ENCODE assay signal across 16 cellular contexts in genomic region chr2:106142683-106143082, GRCh38. TPM values are rescaled to one million over a fixed set of nuclear protein-coding genes. Genes with fewer than 3 reads are reported as not detected.
A peak's percentile ranks its signal among the peaks of the same experiment; 100 is the strongest.
DNase-seq lines count a peak whose midpoint lies in the region; ATAC-seq and TF ChIP-seq lines count a peak whose summit lies in the region.
"Had no signal": no experiment of that assay in that cellular context is flagged by ENCODE, and none has a peak within 500 bp of the region (broad histone marks: within the 10 kb centered on the region; RNA-seq: fewer than 3 reads in every experiment).

No MANE protein-coding gene starts in this region.

- peaks cover 83% of the 10 kb centered on the region for H3K4me1 Mint-ChIP-seq in activated CD8-positive, alpha-beta T cell treated with anti-CD3 and anti-CD28 coated beads, Interleukin-2, amount 10 ng/mL, durations not matched to agents 7 days and 5 days (ENCODE audit: low read depth)

- no peaks in the 10 kb centered on the region for H3K9me3 Mint-ChIP-seq in activated CD8-positive, alpha-beta T cell treated with anti-CD3 and anti-CD28 coated beads, Interleukin-2, amount 10 ng/mL, durations not matched to agents 7 days and 5 days (ENCODE audit: insufficient read depth)
- H3K9me3 Mint-ChIP-seq: activated B cell treated with CpG ODN at 0.5 μM for 24 hours, H9 had no signal

- H3K4me3 Mint-ChIP-seq in activated CD8-positive, alpha-beta T cell treated with anti-CD3 and anti-CD28 coated beads, Interleukin-2, amount 10 ng/mL, durations not matched to agents 7 days and 5 days = no peak overlapping the region
- H3K4me3 Mint-ChIP-seq: activated B cell treated with CpG ODN at 0.5 μM for 24 hours, B cell, H9, nephron progenitor cell had no signal

- POLR2A ChIA-PET in activated CD8-positive, alpha-beta T cell treated with anti-CD3 and anti-CD28 coated beads, Interleukin-2, amount 10 ng/mL, durations not matched to agents 7 days and 5 days (lab: Charles Lee) = interaction anchor here (0.8 to 1.0 kb wide), 2 partner anchors 17 to 50 kb away, joined by 3 to 4 read pairs; no protein-coding TSS in a partner anchor

- peak; percentile 12 for DNase-seq in stimulated activated naive CD4-positive, alpha-beta T cell treated with Interleukin-2 at 50 U/mL for 16 hours (lab: John Stamatoyannopoulos, UW)
- no peak for DNase-seq in stimulated activated naive CD4-positive, alpha-beta T cell (lab: John Stamatoyannopoulos, UW)
- no peak for DNase-seq in activated CD8-positive, alpha-beta T cell treated with anti-CD3 and anti-CD28 coated beads, Interleukin-2, amount 10 ng/mL, durations not matched to agents 7 days and 5 days
- DNase-seq in fibroblast of mammary gland (ENCODE audit: low read depth) = peak; percentile 56
- DNase-seq in SW480 (ENCODE audit: low spot score) = no peak
- DNase-seq in OCI-M2 (lab: John Stamatoyannopoulos, UW; ENCODE audit: unreplicated experiment) = no peak
- DNase-seq: activated B cell treated with CpG ODN at 0.5 μM for 24 hours, DMS153, H9, NCI-H1436, nephron progenitor cell had no signal

- peak overlapping the region; percentile 35 for H3K27ac Mint-ChIP-seq in activated CD8-positive, alpha-beta T cell treated with anti-CD3 and anti-CD28 coated beads, Interleukin-2, amount 10 ng/mL, durations not matched to agents 7 days and 5 days
- H3K27ac Mint-ChIP-seq: activated B cell treated with CpG ODN at 0.5 μM for 24 hours, B cell, nephron progenitor cell had no signal

- H3K36me3 Mint-ChIP-seq in activated CD8-positive, alpha-beta T cell treated with anti-CD3 and anti-CD28 coated beads, Interleukin-2, amount 10 ng/mL, durations not matched to agents 7 days and 5 days (ENCODE audit: low read depth) = peaks cover 81% of the 10 kb centered on the region

- ATAC-seq in activated CD8-positive, alpha-beta T cell treated with anti-CD3 and anti-CD28 coated beads, Interleukin-2, amount 10 ng/mL, durations not matched to agents 7 days and 5 days = no peak
- ATAC-seq in GM19023 (IDR thresholded peaks at IDR 0.05; ENCODE audit: unreplicated experiment) (no peak), HG02623 (IDR thresholded peaks at IDR 0.05; ENCODE audit: unreplicated experiment) (no peak)

- CTCF ChIA-PET in activated CD8-positive, alpha-beta T cell treated with anti-CD3 and anti-CD28 coated beads, Interleukin-2, amount 10 ng/mL, durations not matched to agents 7 days and 5 days (lab: Charles Lee) = no interaction called here

- no peak for TF ChIP-seq CTCF in fibroblast of mammary gland (conservative IDR thresholded peaks at IDR 0.05; ENCODE audit: control insufficient read depth, insufficient read depth, low read depth, low read length)

- no peaks in the 10 kb centered on the region for H3K27me3 Mint-ChIP-seq in activated CD8-positive, alpha-beta T cell treated with anti-CD3 and anti-CD28 coated beads, Interleukin-2, amount 10 ng/mL, durations not matched to agents 7 days and 5 days (ENCODE audit: low read depth)
- H3K27me3 Mint-ChIP-seq: activated B cell treated with CpG ODN at 0.5 μM for 24 hours, B cell had no signal

- H3K4me3 ChIP-seq in fibroblast of mammary gland (ENCODE audit: control insufficient read depth, low read depth, low read length) = no peak overlapping the region
- H3K4me3 ChIP-seq: coronary artery, lung had no signal

RNA-seq across cellular contexts. Expression of gene UXS1, which starts 51.4 kb away (rescaled TPM):
- total RNA-seq in activated CD8-positive, alpha-beta T cell treated with anti-CD3 and anti-CD28 coated beads, Interleukin-2, amount 10 ng/mL, durations not matched to agents 7 days and 5 days = 100 to 1,000 TPM in 1 of 2 experiments, 10 to 100 TPM in 1; 95.3 to 100 TPM

Comparison
In these comparisons a context has a peak if more than half of its experiments do, and no peak if none do; other contexts are left out.
1. DNase-seq: peak in stimulated activated naive CD4-positive, alpha-beta T cell treated with Interleukin-2 at 50 U/mL for 16 hours (single experiment) and fibroblast of mammary gland (single experiment); none in stimulated activated naive CD4-positive, alpha-beta T cell (0 of 6), activated CD8-positive, alpha-beta T cell treated with anti-CD3 and anti-CD28 coated beads, Interleukin-2, amount 10 ng/mL, durations not matched to agents 7 days and 5 days (single experiment), SW480 (single experiment) and OCI-M2 (single experiment).